ENCODE assay signal across 26 cellular contexts in the genomic region with DNA sequence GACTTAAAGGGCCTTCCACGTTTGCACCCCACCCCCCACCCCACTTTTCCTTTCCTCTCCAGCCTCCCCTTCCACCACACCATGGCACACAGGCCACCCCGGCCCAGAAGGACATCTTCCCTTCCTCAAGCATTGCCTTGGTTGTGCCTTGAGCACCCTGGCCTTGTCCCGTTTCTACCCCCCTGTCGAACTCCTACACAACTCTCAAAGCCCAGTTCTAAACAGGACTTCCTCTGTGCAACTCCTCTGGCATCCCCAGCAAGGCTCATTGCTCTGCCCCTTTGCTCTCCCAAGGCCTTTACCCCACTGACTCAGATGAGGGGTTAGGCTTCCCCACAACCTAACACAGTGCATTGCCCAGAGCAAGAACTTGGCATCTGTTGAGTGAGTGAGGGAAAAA.
"Had no signal": no experiment of that assay in that cellular context is flagged by ENCODE, and none has a peak within 500 bp of the region (broad histone marks: within the 10 kb centered on the region; RNA-seq: fewer than 3 reads in every experiment).

No MANE protein-coding gene starts in this region.

- DNase-seq: heart right ventricle; islet precursor cell; left ventricle myocardium inferior; mesendoderm; naive B cell; natural killer cell; nephron progenitor cell; nucleus accumbens; psoas muscle; right lobe of liver; stimulated activated CD4-positive, alpha-beta T cell treated with anti-CD3 and anti-CD28 coated beads, Interleukin-15, amount 100 ng/mL, for 24 hours; stimulated activated CD4-positive, alpha-beta T cell treated with anti-CD3 and anti-CD28 coated beads, Interleukin-2, amount 100 ng/mL, for 24 hours; stimulated activated CD4-positive, alpha-beta T cell treated with anti-CD3 and anti-CD28 coated beads, Interleukin-4, amount 100 ng/mL, for 1 hour; stimulated activated naive B cell treated with anti-CD40 and anti-IgM and Interleukin-4, amounts not matched to agents 10 μg/mL and 1 μg/mL and 100 μg/mL, for 72 hours; stimulated activated naive CD8-positive, alpha-beta T cell treated with anti-CD3 and anti-CD28 coated beads, Interleukin-15, Interleukin-2, amounts not matched to agents 100 U/mL and 50 U/mL, for 24 hours; stomach; testis; thyroid gland; transverse colon; upper lobe of left lung had no signal

- H3K79me2 ChIP-seq: hepatocyte, parathyroid adenoma had no signal

- H3K4me3 ChIP-seq: heart right ventricle, hepatocyte, left ventricle myocardium inferior, lung, psoas muscle, right atrium auricular region, right lobe of liver, smooth muscle cell, stomach, testis, thyroid gland, transverse colon, upper lobe of left lung had no signal

- H3K4me3 Mint-ChIP-seq: mesothelial cell of epicardium; naive B cell; natural killer cell; nephron progenitor cell; stimulated activated naive B cell treated with anti-CD40 and anti-IgM and Interleukin-4, amounts not matched to agents 10 μg/mL and 1 μg/mL and 100 μg/mL, for 72 hours had no signal

- H3K36me3 ChIP-seq: heart right ventricle, left ventricle myocardium inferior, right atrium auricular region, right lobe of liver, stomach, thyroid gland, transverse colon, upper lobe of left lung had no signal

- H2AFZ ChIP-seq: hepatocyte, parathyroid adenoma had no signal

- H3K4me1 Mint-ChIP-seq: mesothelial cell of epicardium, natural killer cell, nephron progenitor cell had no signal

- H3K27ac ChIP-seq: heart right ventricle, hepatocyte, left ventricle myocardium inferior, parathyroid adenoma, psoas muscle, right atrium auricular region, right lobe of liver, stomach, testis, thyroid gland, transverse colon, upper lobe of left lung had no signal

- H3K9ac ChIP-seq: parathyroid adenoma had no signal

- H3K9me3 Mint-ChIP-seq: naive B cell; natural killer cell; nephron progenitor cell; stimulated activated naive B cell treated with anti-CD40 and anti-IgM and Interleukin-4, amounts not matched to agents 10 μg/mL and 1 μg/mL and 100 μg/mL, for 72 hours had no signal

- H3K27ac Mint-ChIP-seq: mesothelial cell of epicardium; naive B cell; natural killer cell; nephron progenitor cell; stimulated activated naive B cell treated with anti-CD40 and anti-IgM and Interleukin-4, amounts not matched to agents 10 μg/mL and 1 μg/mL and 100 μg/mL, for 72 hours had no signal

- H3K9me3 ChIP-seq: right atrium auricular region, right lobe of liver, stomach, testis, thyroid gland, transverse colon, upper lobe of left lung had no signal

- H3K36me3 Mint-ChIP-seq: mesothelial cell of epicardium, naive B cell, natural killer cell had no signal

- ATAC-seq: heart right ventricle; natural killer cell; psoas muscle; right lobe of liver; stimulated activated naive B cell treated with anti-CD40 and anti-IgM and Interleukin-4, amounts not matched to agents 10 μg/mL and 1 μg/mL and 100 μg/mL, for 72 hours; stimulated activated naive CD8-positive, alpha-beta T cell treated with anti-CD3 and anti-CD28 coated beads, Interleukin-15, Interleukin-2, amounts not matched to agents 100 U/mL and 50 U/mL, for 24 hours had no signal

- H3K4me2 ChIP-seq: hepatocyte, smooth muscle cell had no signal

- H3K4me1 ChIP-seq: heart right ventricle, left ventricle myocardium inferior, parathyroid adenoma, psoas muscle, stomach, testis, thyroid gland had no signal

- H3K27me3 ChIP-seq: hepatocyte, right atrium auricular region, right lobe of liver, stomach, testis, thyroid gland, transverse colon, upper lobe of left lung had no signal
